11 cellular contexts compared by ENCODE assay signal in the genomic region with DNA sequence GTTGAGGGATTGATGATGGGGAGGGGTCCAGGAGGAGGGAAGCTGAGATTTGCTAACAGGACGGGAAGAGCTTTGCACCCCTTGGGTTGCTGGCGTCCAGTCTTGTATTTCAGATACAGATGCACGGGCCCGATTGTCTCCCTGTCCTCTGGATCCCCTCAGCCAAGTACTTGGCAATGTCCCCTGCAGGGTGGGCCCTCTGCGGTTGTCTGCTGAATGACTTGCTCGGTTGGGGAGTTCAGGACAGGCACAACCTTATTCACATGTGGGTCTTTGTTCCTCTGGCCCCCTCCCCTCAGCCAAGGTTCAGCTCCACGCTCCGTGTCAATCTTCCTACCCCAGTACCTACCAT. TPM values are rescaled to one million over a fixed set of nuclear protein-coding genes. Genes with fewer than 3 reads are reported as not detected.
DNase-seq lines count a peak whose midpoint lies in the region; ATAC-seq and TF ChIP-seq lines count a peak whose summit lies in the region.
"Had no signal": no experiment of that assay in that cellular context is flagged by ENCODE, and none has a peak within 500 bp of the region (broad histone marks: within the 10 kb centered on the region; RNA-seq: fewer than 3 reads in every experiment).

No MANE protein-coding gene starts in this region.

- H3K4me3 ChIP-seq in SJSA1 (no peak overlapping the region), left lung (no peak overlapping the region)

- no peaks in the 10 kb centered on the region for H3K36me3 ChIP-seq in SJSA1
- no peaks in the 10 kb centered on the region for H3K36me3 ChIP-seq in left lung

- H3K27ac Mint-ChIP-seq in stimulated activated effector memory CD8-positive, alpha-beta T cell treated with anti-CD3 and anti-CD28 coated beads, Interleukin-12 subunit alpha, Interleukin-12 subunit beta, amount 100 ng/mL, for 72 hours: peak overlapping the region; percentile 27
- H3K27ac Mint-ChIP-seq: activated CD4-positive, alpha-beta memory T cell treated with anti-CD3 and anti-CD28 coated beads, Interleukin-2, amount 10 ng/mL, durations not matched to agents 7 days and 5 days; CD4-positive, alpha-beta T cell had no signal

- no peaks in the 10 kb centered on the region for H3K27me3 ChIP-seq in SJSA1 (replicated peaks)
- peaks cover 0 to 7% of the 10 kb centered on the region in 2 donors for H3K27me3 ChIP-seq in left lung

- H3K4me1 Mint-ChIP-seq in stimulated activated effector memory CD8-positive, alpha-beta T cell treated with anti-CD3 and anti-CD28 coated beads, Interleukin-12 subunit alpha, Interleukin-12 subunit beta, amount 100 ng/mL, for 72 hours: peaks cover 19% of the 10 kb centered on the region

- H3K4me3 Mint-ChIP-seq in stimulated activated effector memory CD8-positive, alpha-beta T cell treated with anti-CD3 and anti-CD28 coated beads, Interleukin-12 subunit alpha, Interleukin-12 subunit beta, amount 100 ng/mL, for 72 hours: no peak overlapping the region
- H3K4me3 Mint-ChIP-seq: activated CD4-positive, alpha-beta memory T cell treated with anti-CD3 and anti-CD28 coated beads, Interleukin-2, amount 10 ng/mL, durations not matched to agents 7 days and 5 days; CD4-positive, alpha-beta T cell had no signal

- ATAC-seq in left lung (no peak), HG03442 (IDR thresholded peaks at IDR 0.05; ENCODE audit: unreplicated experiment) (no peak)
- ATAC-seq in stimulated activated effector memory CD8-positive, alpha-beta T cell treated with anti-CD3 and anti-CD28 coated beads, Interleukin-12 subunit alpha, Interleukin-12 subunit beta, amount 100 ng/mL, for 72 hours: no peak

- H3K27ac ChIP-seq in SJSA1: peak overlapping the region; percentile 48
- H3K27ac ChIP-seq in left lung: peak overlapping the region; percentile 42 to 53

- peaks cover 57% of the 10 kb centered on the region for H3K4me1 ChIP-seq in SJSA1 (replicated peaks)
- H3K4me1 ChIP-seq in left lung: peaks cover 0 to 16% of the 10 kb centered on the region in 2 donors

- H3K9me3 ChIP-seq in SJSA1 (replicated peaks) (no peaks in the 10 kb centered on the region), left lung (no peaks in the 10 kb centered on the region)

- H3K36me3 Mint-ChIP-seq in stimulated activated effector memory CD8-positive, alpha-beta T cell treated with anti-CD3 and anti-CD28 coated beads, Interleukin-12 subunit alpha, Interleukin-12 subunit beta, amount 100 ng/mL, for 72 hours: no peaks in the 10 kb centered on the region

- intact Hi-C loops in left lung (cut with DNase I): no loop called here

- no peak for TF ChIP-seq CTCF in left lung (IDR thresholded peaks at IDR 0.05)

- no peaks in the 10 kb centered on the region for H3K9me3 Mint-ChIP-seq in stimulated activated effector memory CD8-positive, alpha-beta T cell treated with anti-CD3 and anti-CD28 coated beads, Interleukin-12 subunit alpha, Interleukin-12 subunit beta, amount 100 ng/mL, for 72 hours
- H3K9me3 Mint-ChIP-seq: activated CD4-positive, alpha-beta memory T cell treated with anti-CD3 and anti-CD28 coated beads, Interleukin-2, amount 10 ng/mL, durations not matched to agents 7 days and 5 days; CD4-positive, alpha-beta T cell had no signal

- DNase-seq in NCI-H1105 (lab: John Stamatoyannopoulos, UW) (peak; percentile 48), SJSA1 (ENCODE audit: low read depth in 1 of 2, low spot score in 2 of 2) (no peak), left lung (peak in 1 of 2 donors; percentile 39), putamen (ENCODE audit: low spot score) (no peak), NCI-H446 (lab: John Stamatoyannopoulos, UW) (no peak)
- no peak for DNase-seq in stimulated activated effector memory CD8-positive, alpha-beta T cell treated with anti-CD3 and anti-CD28 coated beads, Interleukin-12 subunit alpha, Interleukin-12 subunit beta, amount 100 ng/mL, for 72 hours (ENCODE audit: low spot score in 2 of 2)
- DNase-seq: activated CD4-positive, alpha-beta memory T cell treated with anti-CD3 and anti-CD28 coated beads, Interleukin-2, amount 10 ng/mL, durations not matched to agents 7 days and 5 days; CD4-positive, alpha-beta T cell; kidney; OCI-M1 had no signal

RNA-seq across cellular contexts. Expression of gene CPA5, which starts 7.0 kb away (rescaled TPM):
- 0.87 TPM in 1 of 2 replicates, not detected in the other for total RNA-seq in SJSA1 (2014; rRNA removed; shearing (Covaris generic))
- total RNA-seq in left lung: not detected
- total RNA-seq: activated CD4-positive, alpha-beta memory T cell treated with anti-CD3 and anti-CD28 coated beads, Interleukin-2, amount 10 ng/mL, durations not matched to agents 7 days and 5 days; CD4-positive, alpha-beta T cell had no signal

RNA-seq across cellular contexts. Expression of gene CPA1, which starts 28.7 kb away (rescaled TPM):
- not detected in 2 replicates for total RNA-seq in SJSA1 (2014; rRNA removed; shearing (Covaris generic))
- total RNA-seq in left lung: under 1 TPM in 1 of 2 donors, not detected in 1; 0.34 TPM
- total RNA-seq: activated CD4-positive, alpha-beta memory T cell treated with anti-CD3 and anti-CD28 coated beads, Interleukin-2, amount 10 ng/mL, durations not matched to agents 7 days and 5 days; CD4-positive, alpha-beta T cell had no signal

RNA-seq across cellular contexts. Expression of gene CPA4, which starts 58.7 kb away (rescaled TPM):
- total RNA-seq in SJSA1 (2014; rRNA removed; shearing (Covaris generic)): 12.0 and 14.7 TPM in 2 replicates
- 1 to 10 TPM in 1 of 2 donors, under 1 TPM in 1; 0.20 to 1.5 TPM for total RNA-seq in left lung
- total RNA-seq: activated CD4-positive, alpha-beta memory T cell treated with anti-CD3 and anti-CD28 coated beads, Interleukin-2, amount 10 ng/mL, durations not matched to agents 7 days and 5 days; CD4-positive, alpha-beta T cell had no signal
